ENCODE assay signal across 8 cellular contexts in genomic region chr4:145097821-145098674, GRCh38. TPM values are rescaled to one million over a fixed set of nuclear protein-coding genes. Genes with fewer than 3 reads are reported as not detected.
DNase-seq lines count a peak whose midpoint lies in the region; TF ChIP-seq lines count a peak whose summit lies in the region.

Gene ABCE1, plus strand, starts transcription at chr4:145098311. Its CDS starts 6,102 bp downstream, at chr4:145104413.
Gene ANAPC10, minus strand, starts transcription at chr4:145098196. Its CDS starts 2,097 bp downstream, at chr4:145096099.

- no peak for TF ChIP-seq CTCF in GM20000 (IDR thresholded peaks at IDR 0.05; ENCODE audit: extremely low read depth, missing control alignments)

- DNase-seq in CMK (ENCODE audit: low read depth) = peak; percentile 91
- peak; percentile 89 for DNase-seq in GM20000 (ENCODE audit: low spot score)
- DNase-seq in HT-29 (ENCODE audit: low spot score) = peak; percentile 98
- DNase-seq in NK-92 treated with Interleukin-12 subunit alpha and Interleukin-12 subunit beta, amount 100 ng/mL, for 24 hours (lab: John Stamatoyannopoulos, UW) = peak; percentile 85
- peak; percentile 96 for DNase-seq in activated CD8-positive, alpha-beta memory T cell treated with anti-CD3 and anti-CD28 coated beads for 24 hours
- peak; percentile 89 for DNase-seq in effector CD8-positive, alpha-beta T cell (lab: John Stamatoyannopoulos, UW)
- peak; percentile 99 to 100 for DNase-seq in lung microvascular endothelial cell (ENCODE audit: low read depth in 2 of 2)
- DNase-seq in stimulated activated CD4-positive, alpha-beta T cell treated with anti-CD3 and anti-CD28 coated beads, TNF-alpha, amount 100 ng/mL, for 48 hours (ENCODE audit: low read depth in 3 of 3) = peak; percentile 93 to 95 (median 95)

RNA-seq across cellular contexts. Expression of gene ABCE1, which starts in this region (rescaled TPM):
- total RNA-seq in HT-29 (2014; rRNA removed; shearing (Covaris generic)) = 62.5 and 69.5 TPM in 2 replicates
- total RNA-seq in lung microvascular endothelial cell = 82.6 and 104 TPM in 2 replicates

RNA-seq across cellular contexts. Expression of gene ANAPC10, which starts in this region (rescaled TPM):
- 11.3 and 18.1 TPM in 2 replicates for total RNA-seq in HT-29 (2014; rRNA removed; shearing (Covaris generic))
- 14.6 and 20.8 TPM in 2 replicates for total RNA-seq in lung microvascular endothelial cell

Comparison
In these comparisons a context has a peak if more than half of its experiments do, and no peak if none do; other contexts are left out.
1. Peak in every context shown above with its lines: DNase-seq.